ENCODE assay signal across 31 cellular contexts in the genomic region with DNA sequence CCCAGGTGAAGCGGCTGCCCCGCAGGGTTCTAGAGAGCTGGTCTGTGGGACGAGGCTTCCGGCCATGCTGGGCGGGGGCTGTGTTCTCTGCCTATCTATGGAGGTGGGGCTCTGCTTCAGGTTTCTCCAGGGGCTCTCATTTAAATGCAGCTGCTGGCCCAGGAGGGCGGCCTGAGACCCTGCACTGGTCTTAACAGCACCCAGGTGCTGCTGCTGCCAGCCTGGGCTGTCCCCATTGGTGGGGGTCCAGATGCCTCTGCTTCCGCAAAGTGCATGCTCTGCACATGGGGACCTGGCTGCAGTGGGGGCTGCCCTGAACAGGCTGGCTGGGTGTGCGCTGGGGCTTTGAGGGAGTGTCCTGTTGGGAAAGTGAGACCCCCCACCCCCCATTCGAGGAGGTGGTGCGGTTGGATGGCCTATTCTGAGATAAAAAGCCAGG. TPM values are rescaled to one million over a fixed set of nuclear protein-coding genes. Genes with fewer than 3 reads are reported as not detected.
DNase-seq lines count a peak whose midpoint lies in the region; ATAC-seq and TF ChIP-seq lines count a peak whose summit lies in the region.
"Had no signal": no experiment of that assay in that cellular context is flagged by ENCODE, and none has a peak within 500 bp of the region (broad histone marks: within the 10 kb centered on the region; RNA-seq: fewer than 3 reads in every experiment).

No MANE protein-coding gene starts in this region.

- no peak overlapping the region for H3K4me3 ChIP-seq in cardiac muscle cell
- no peak overlapping the region for H3K4me3 ChIP-seq in left ventricle myocardium inferior
- H3K4me3 ChIP-seq in WERI-Rb-1 (ENCODE audit: low read depth, low read length) = no peak overlapping the region
- H3K4me3 ChIP-seq in naive thymus-derived CD4-positive, alpha-beta T cell (ENCODE audit: low read length) = no peak overlapping the region
- H3K4me3 ChIP-seq: breast epithelium, esophagus squamous epithelium, hepatocyte, prostate gland had no signal

- TF ChIP-seq CTCF in cardiac muscle cell (IDR thresholded peaks at IDR 0.05; ENCODE audit: low read depth, low read length) = no peak
- no peak for TF ChIP-seq CTCF in left ventricle myocardium inferior (IDR thresholded peaks at IDR 0.05; ENCODE audit: borderline replicate concordance)
- no peak for TF ChIP-seq CTCF in WERI-Rb-1 (IDR thresholded peaks at IDR 0.05; ENCODE audit: low read depth, low read length)
- TF ChIP-seq CTCF in type B pancreatic cell (conservative IDR thresholded peaks at IDR 0.05) = no peak

- H3K9me3 Mint-ChIP-seq in naive thymus-derived CD4-positive, alpha-beta T cell = peaks cover 0 to 1% (median 0%) of the 10 kb centered on the region in 11 donors
- H3K9me3 Mint-ChIP-seq in type B pancreatic cell = no peaks in the 10 kb centered on the region
- H3K9me3 Mint-ChIP-seq: activated CD8-positive, alpha-beta T cell treated with anti-CD3 and anti-CD28 coated beads for 36 hours; activated T-cell treated with anti-CD3 and anti-CD28 coated beads, Interleukin-2, amount 50 U/mL, for 24 hours; stimulated activated effector memory CD8-positive, alpha-beta T cell treated with anti-CD3 and anti-CD28 coated beads, Interleukin-12 subunit alpha, Interleukin-12 subunit beta, amount 100 ng/mL, for 72 hours had no signal

- no peaks in the 10 kb centered on the region for H3K36me3 ChIP-seq in cardiac muscle cell
- H3K36me3 ChIP-seq in left ventricle myocardium inferior = no peaks in the 10 kb centered on the region
- H3K36me3 ChIP-seq in WERI-Rb-1 = no peaks in the 10 kb centered on the region
- H3K36me3 ChIP-seq in naive thymus-derived CD4-positive, alpha-beta T cell (ENCODE audit: control insufficient read depth in 2 of 3, insufficient read depth in 3 of 3, low read length in 3 of 3) = no peaks in the 10 kb centered on the region
- H3K36me3 ChIP-seq: breast epithelium, esophagus squamous epithelium, prostate gland had no signal

- intact Hi-C loops in left ventricle myocardium inferior (cut with micrococcal nuclease) = no loop called here
- intact Hi-C loops in naive thymus-derived CD4-positive, alpha-beta T cell (cut with micrococcal nuclease) = no loop called here

- no peaks in the 10 kb centered on the region for H3K27me3 ChIP-seq in cardiac muscle cell
- H3K27me3 ChIP-seq in left ventricle myocardium inferior (ENCODE audit: low read depth) = no peaks in the 10 kb centered on the region
- no peaks in the 10 kb centered on the region for H3K27me3 ChIP-seq in WERI-Rb-1 (ENCODE audit: insufficient read depth, low read depth, severe bottlenecking)
- H3K27me3 ChIP-seq in naive thymus-derived CD4-positive, alpha-beta T cell (ENCODE audit: control insufficient read depth in 2 of 2, insufficient read depth in 2 of 2, low read length in 2 of 2) = no peaks in the 10 kb centered on the region
- H3K27me3 ChIP-seq: breast epithelium, esophagus squamous epithelium, hepatocyte had no signal

- peak; percentile 18 for ATAC-seq in naive thymus-derived CD4-positive, alpha-beta T cell
- ATAC-seq: activated CD8-positive, alpha-beta T cell treated with anti-CD3 and anti-CD28 coated beads for 36 hours; left ventricle myocardium superior; stimulated activated effector memory CD8-positive, alpha-beta T cell treated with anti-CD3 and anti-CD28 coated beads, Interleukin-12 subunit alpha, Interleukin-12 subunit beta, amount 100 ng/mL, for 72 hours had no signal

- H3K4me3 Mint-ChIP-seq in naive thymus-derived CD4-positive, alpha-beta T cell = no peak overlapping the region
- H3K4me3 Mint-ChIP-seq in type B pancreatic cell = no peak overlapping the region
- H3K4me3 Mint-ChIP-seq: activated CD8-positive, alpha-beta T cell treated with anti-CD3 and anti-CD28 coated beads for 36 hours; activated T-cell treated with anti-CD3 and anti-CD28 coated beads, Interleukin-2, amount 50 U/mL, for 24 hours; stimulated activated effector memory CD8-positive, alpha-beta T cell treated with anti-CD3 and anti-CD28 coated beads, Interleukin-12 subunit alpha, Interleukin-12 subunit beta, amount 100 ng/mL, for 72 hours had no signal

- peaks cover 0 to 4% (median 0%) of the 10 kb centered on the region in 5 donors for H3K36me3 Mint-ChIP-seq in naive thymus-derived CD4-positive, alpha-beta T cell
- no peaks in the 10 kb centered on the region for H3K36me3 Mint-ChIP-seq in type B pancreatic cell
- H3K36me3 Mint-ChIP-seq: stimulated activated effector memory CD8-positive, alpha-beta T cell treated with anti-CD3 and anti-CD28 coated beads, Interleukin-12 subunit alpha, Interleukin-12 subunit beta, amount 100 ng/mL, for 72 hours had no signal

- H3K9me3 ChIP-seq in cardiac muscle cell (ENCODE audit: low read depth) = no peaks in the 10 kb centered on the region
- H3K9me3 ChIP-seq in left ventricle myocardium inferior (replicated peaks) = peaks cover 9% of the 10 kb centered on the region
- H3K9me3 ChIP-seq in WERI-Rb-1 (ENCODE audit: severe bottlenecking) = no peaks in the 10 kb centered on the region
- no peaks in the 10 kb centered on the region for H3K9me3 ChIP-seq in naive thymus-derived CD4-positive, alpha-beta T cell (ENCODE audit: control insufficient read depth in 2 of 3, low read length in 3 of 3)
- H3K9me3 ChIP-seq: Caco-2, esophagus squamous epithelium, prostate gland had no signal

- H3K27me3 Mint-ChIP-seq in naive thymus-derived CD4-positive, alpha-beta T cell = peaks cover 0 to 11% (median 5%) of the 10 kb centered on the region in 5 donors
- peaks cover 4% of the 10 kb centered on the region for H3K27me3 Mint-ChIP-seq in type B pancreatic cell

- CTCF ChIA-PET in naive thymus-derived CD4-positive, alpha-beta T cell (lab: Charles Lee) = no interaction called here
- CTCF ChIA-PET in HEK293T (lab: Yijun Ruan, JAX) = no interaction called here

- H3K27ac Mint-ChIP-seq in naive thymus-derived CD4-positive, alpha-beta T cell = no peak overlapping the region
- no peak overlapping the region for H3K27ac Mint-ChIP-seq in type B pancreatic cell
- H3K27ac Mint-ChIP-seq: activated CD8-positive, alpha-beta T cell treated with anti-CD3 and anti-CD28 coated beads for 36 hours; activated T-cell treated with anti-CD3 and anti-CD28 coated beads, Interleukin-2, amount 50 U/mL, for 24 hours; stimulated activated effector memory CD8-positive, alpha-beta T cell treated with anti-CD3 and anti-CD28 coated beads, Interleukin-12 subunit alpha, Interleukin-12 subunit beta, amount 100 ng/mL, for 72 hours had no signal

- DNase-seq in cardiac muscle cell (ENCODE audit: low read depth in 1 of 2, low spot score in 1 of 2) (no peak), left ventricle myocardium inferior (no peak), WERI-Rb-1 (peak; percentile 5), type B pancreatic cell (ENCODE audit: extremely low spot score, unreplicated experiment) (peak; percentile 63), NCI-H748 (lab: John Stamatoyannopoulos, UW; ENCODE audit: unreplicated experiment) (no peak), HEK293T (ENCODE audit: extremely low spot score) (no peak), activated gamma-delta T cell treated with Interleukin-2 at 50 U/mL for 16 hours (no peak)
- peak in 1 of 9 donors; percentile 9 for DNase-seq in naive thymus-derived CD4-positive, alpha-beta T cell
- DNase-seq: activated CD4-positive, CD25-positive, alpha-beta regulatory T cell; activated naive CD4-positive, alpha-beta T cell treated with Interleukin-2 at 50 U/mL for 16 hours; activated T-cell treated with anti-CD3 and anti-CD28 coated beads, Interleukin-2, amount 50 U/mL, for 24 hours; amniotic stem cell; C1 segment of cervical spinal cord; cortex of kidney; esophagus squamous epithelium; IMR-90; left ventricle myocardium superior; NCI-H2029; NCI-H226; NCI-H748 treated with DMSO at 0.1 percent for 48 hours; SIG-M5; small intestine; SW 1271; T1000 had no signal

- peaks cover 14% of the 10 kb centered on the region for H3K4me1 ChIP-seq in cardiac muscle cell (ENCODE audit: low read depth)
- H3K4me1 ChIP-seq in left ventricle myocardium inferior = peaks cover 36% of the 10 kb centered on the region
- no peaks in the 10 kb centered on the region for H3K4me1 ChIP-seq in naive thymus-derived CD4-positive, alpha-beta T cell (ENCODE audit: control insufficient read depth in 2 of 2, insufficient read depth in 2 of 2, low read length in 2 of 2)
- H3K4me1 ChIP-seq: breast epithelium, Caco-2, prostate gland had no signal

- peaks cover 0 to 1% (median 0%) of the 10 kb centered on the region in 7 donors for H3K4me1 Mint-ChIP-seq in naive thymus-derived CD4-positive, alpha-beta T cell
- H3K4me1 Mint-ChIP-seq in type B pancreatic cell (ENCODE audit: unreplicated experiment) = no peaks in the 10 kb centered on the region
- H3K4me1 Mint-ChIP-seq: stimulated activated effector memory CD8-positive, alpha-beta T cell treated with anti-CD3 and anti-CD28 coated beads, Interleukin-12 subunit alpha, Interleukin-12 subunit beta, amount 100 ng/mL, for 72 hours had no signal

- H3K27ac ChIP-seq in cardiac muscle cell (peak overlapping the region; percentile 41), left ventricle myocardium inferior (replicated peaks) (no peak overlapping the region), WERI-Rb-1 (no peak overlapping the region)
- H3K27ac ChIP-seq in naive thymus-derived CD4-positive, alpha-beta T cell (ENCODE audit: low read depth, low read length) = no peak overlapping the region
- H3K27ac ChIP-seq: breast epithelium, hepatocyte, prostate gland had no signal

- POLR2A ChIA-PET in naive thymus-derived CD4-positive, alpha-beta T cell (lab: Charles Lee) = no interaction called here
- POLR2A ChIA-PET in HEK293T (lab: Yijun Ruan, JAX) = no interaction called here

TF ChIP-seq in HEK293T, 16 proteins besides CTCF, POLR2A, EP300 and RAD21:
- TF ChIP-seq SP1 (IDR thresholded peaks at IDR 0.05) (no peak), FOXA1 (IDR thresholded peaks at IDR 0.05) (no peak), ELF4 (IDR thresholded peaks at IDR 0.05) (no peak), L3MBTL2 (conservative IDR thresholded peaks at IDR 0.05) (no peak)

RNA-seq across cellular contexts. Expression of a gene that starts 29.7 kb away (rescaled TPM):
- total RNA-seq in cardiac muscle cell = not detected in 2 replicates
- not detected in 2 replicates for polyA plus RNA-seq in cardiac muscle cell
- not detected for total RNA-seq in left ventricle myocardium inferior
- not detected for total RNA-seq in naive thymus-derived CD4-positive, alpha-beta T cell
- not detected for polyA plus RNA-seq in naive thymus-derived CD4-positive, alpha-beta T cell
- total RNA-seq in type B pancreatic cell (ENCODE audit: low replicate concordance) = not detected in 2 replicates
- total RNA-seq: activated CD8-positive, alpha-beta T cell treated with anti-CD3 and anti-CD28 coated beads for 36 hours; Caco-2; esophagus squamous epithelium; hepatocyte; IMR-90; left ventricle myocardium superior; mononuclear cell had no signal
- polyA plus RNA-seq: hepatocyte, IMR-90 had no signal

RNA-seq across cellular contexts. Expression of a gene that starts 33.3 kb away (rescaled TPM):
- total RNA-seq in cardiac muscle cell (4.7 and 5.4 TPM in 2 replicates), left ventricle myocardium inferior (4.9 TPM), type B pancreatic cell (ENCODE audit: low replicate concordance) (0.33 and 0.63 TPM in 2 replicates)
- polyA plus RNA-seq in cardiac muscle cell = 5.1 and 5.8 TPM in 2 replicates
- total RNA-seq in naive thymus-derived CD4-positive, alpha-beta T cell = under 1 TPM in 1 of 5 experiments, not detected in 4; 0.48 TPM
- under 1 TPM in 1 of 2 donors, not detected in 1; 0.46 TPM for polyA plus RNA-seq in naive thymus-derived CD4-positive, alpha-beta T cell
- total RNA-seq: Caco-2, mononuclear cell had no signal

RNA-seq across cellular contexts. Expression of a gene that starts 53.2 kb away (rescaled TPM):
- total RNA-seq in cardiac muscle cell (2,923 and 3,227 TPM in 2 replicates), left ventricle myocardium inferior (583 TPM), type B pancreatic cell (ENCODE audit: low replicate concordance) (1,678 and 1,855 TPM in 2 replicates)
- 487 and 521 TPM in 2 replicates for polyA plus RNA-seq in cardiac muscle cell
- 1,000 to 10,000 TPM; 1,197 to 1,878 (median 1,602) TPM for total RNA-seq in naive thymus-derived CD4-positive, alpha-beta T cell
- polyA plus RNA-seq in naive thymus-derived CD4-positive, alpha-beta T cell = 1,000 to 10,000 TPM; 1,224 to 1,352 TPM

Comparison
In these comparisons a context has a peak if more than half of its experiments do, and no peak if none do; other contexts are left out.
1. DNase-seq: peak in WERI-Rb-1 (single experiment) and type B pancreatic cell (single experiment); none in cardiac muscle cell (0 of 2), left ventricle myocardium inferior (single experiment), NCI-H748 (single experiment), HEK293T (single experiment) and activated gamma-delta T cell treated with Interleukin-2 at 50 U/mL for 16 hours (single experiment).